ENCODE assay signal across 16 cellular contexts in genomic region chr9:96489482-96489979, GRCh38. TPM values are rescaled to one million over a fixed set of nuclear protein-coding genes. Genes with fewer than 3 reads are reported as not detected.
DNase-seq lines count a peak whose midpoint lies in the region; ATAC-seq and TF ChIP-seq lines count a peak whose summit lies in the region.
"Had no signal": no experiment of that assay in that cellular context is flagged by ENCODE, and none has a peak within 500 bp of the region (broad histone marks: within the 10 kb centered on the region; RNA-seq: fewer than 3 reads in every experiment).

No MANE protein-coding gene starts in this region.

- H3K9me3 ChIP-seq in cardiac muscle cell (ENCODE audit: low read depth) (no peaks in the 10 kb centered on the region), ascending aorta (no peaks in the 10 kb centered on the region), osteoblast (ENCODE audit: low read depth, low read length) (no peaks in the 10 kb centered on the region), tibial artery (no peaks in the 10 kb centered on the region)
- H3K9me3 ChIP-seq: HAP-1 had no signal

- peak overlapping the region; percentile 40 for H3K27ac ChIP-seq in cardiac muscle cell
- H3K27ac ChIP-seq in ascending aorta, result peak overlapping the region; percentile 92 to 93
- H3K27ac ChIP-seq in osteoblast (ENCODE audit: low read depth, low read length), result no peak overlapping the region
- peak overlapping the region; percentile 81 to 85 for H3K27ac ChIP-seq in tibial artery

- no peak for DNase-seq in cardiac muscle cell (ENCODE audit: low read depth in 1 of 2, low spot score in 1 of 2)
- DNase-seq in cardiac septum (ENCODE audit: low spot score), result no peak
- DNase-seq in ascending aorta (ENCODE audit: low spot score in 2 of 2), result no peak
- peak; percentile 52 for DNase-seq in osteoblast (ENCODE audit: insufficient read length, low spot score, missing footprints)
- DNase-seq in tibial artery, result no peak
- DNase-seq in SKM-1 treated with dmso at 0.1 percent for 144 hours (lab: John Stamatoyannopoulos, UW; ENCODE audit: unreplicated experiment), result no peak
- DNase-seq in NCI-H446 treated with DMSO at 0.1 percent for 48 hours (lab: John Stamatoyannopoulos, UW), result no peak
- DNase-seq: ACHN; C1 segment of cervical spinal cord; CD4-positive, alpha-beta T cell; DMS153; DMS79 treated with DMSO at 0.1 percent for 48 hours; EL; GOT3 had no signal

- H3K27me3 ChIP-seq in cardiac muscle cell, result no peaks in the 10 kb centered on the region
- H3K27me3 ChIP-seq in ascending aorta, result no peaks in the 10 kb centered on the region
- H3K27me3 ChIP-seq in osteoblast (ENCODE audit: insufficient read depth, low read length), result no peaks in the 10 kb centered on the region
- H3K27me3 ChIP-seq in tibial artery, result no peaks in the 10 kb centered on the region

- TF ChIP-seq CTCF in cardiac muscle cell (IDR thresholded peaks at IDR 0.05; ENCODE audit: low read depth, low read length), result no peak
- TF ChIP-seq CTCF in ascending aorta (IDR thresholded peaks at IDR 0.05), result no peak
- TF ChIP-seq CTCF in osteoblast (IDR thresholded peaks at IDR 0.05; ENCODE audit: extremely low read depth, low read depth, low read length), result no peak
- TF ChIP-seq CTCF in tibial artery (IDR thresholded peaks at IDR 0.05), result no peak

- no peak overlapping the region for H3K4me3 ChIP-seq in cardiac muscle cell
- no peak overlapping the region for H3K4me3 ChIP-seq in ascending aorta
- no peak overlapping the region for H3K4me3 ChIP-seq in osteoblast (ENCODE audit: insufficient read depth, low read length)
- no peak overlapping the region for H3K4me3 ChIP-seq in tibial artery
- H3K4me3 ChIP-seq: HAP-1 had no signal

- ATAC-seq in GM18909 (IDR thresholded peaks at IDR 0.05; ENCODE audit: poor library complexity, unreplicated experiment), result no peak

- H4K20me1 ChIP-seq in osteoblast (ENCODE audit: insufficient read depth, low read length), result no peaks in the 10 kb centered on the region

- H2AFZ ChIP-seq in osteoblast (ENCODE audit: low read length), result no peak overlapping the region

- peaks cover 53% of the 10 kb centered on the region for H3K4me1 ChIP-seq in cardiac muscle cell (ENCODE audit: low read depth)
- H3K4me1 ChIP-seq in ascending aorta, result peaks cover 19 to 49% of the 10 kb centered on the region in 2 donors
- peaks cover 19% of the 10 kb centered on the region for H3K4me1 ChIP-seq in osteoblast (ENCODE audit: insufficient read depth, low read length)
- peaks cover 0 to 65% (median 43%) of the 10 kb centered on the region in 4 donors for H3K4me1 ChIP-seq in tibial artery
- H3K4me1 ChIP-seq: HAP-1 had no signal

- intact Hi-C loops in cardiac septum (cut with DNase I), result loop anchor here (5.0 kb wide), 2 partner anchors 68 to 128 kb away; partner anchors contain the start of gene CDC14B
- intact Hi-C loops in ascending aorta (cut with DNase I), result loop anchor here (10.0 kb wide), 1 partner anchor 125 kb away; the partner anchor contains the start of gene CDC14B
- intact Hi-C loops in tibial artery (cut with DNase I; ENCODE audit: low total_unique reads), result loop anchor here (5.0 to 10.0 kb wide), 2 partner anchors 33 to 75 kb away; no protein-coding TSS in a partner anchor

- peaks cover 28% of the 10 kb centered on the region for H3K36me3 ChIP-seq in cardiac muscle cell
- H3K36me3 ChIP-seq in ascending aorta, result peaks cover 36 to 48% of the 10 kb centered on the region in 2 donors
- H3K36me3 ChIP-seq in osteoblast (ENCODE audit: insufficient read depth, low read length), result peaks cover 36% of the 10 kb centered on the region
- peaks cover 31 to 62% (median 55%) of the 10 kb centered on the region in 3 donors for H3K36me3 ChIP-seq in tibial artery

- H3K79me2 ChIP-seq in osteoblast (ENCODE audit: insufficient read depth, low read length), result no peaks in the 10 kb centered on the region

- no peak overlapping the region for H3K4me2 ChIP-seq in osteoblast (ENCODE audit: insufficient read depth, low read length)

RNA-seq across cellular contexts. Expression of gene HABP4, which starts 39.6 kb away (rescaled TPM):
- total RNA-seq in cardiac muscle cell (32.8 and 41.0 TPM in 2 replicates), cardiac septum (29.7 TPM), ascending aorta (26.9 TPM), osteoblast (12.7 and 14.1 TPM in 2 replicates)
- polyA plus RNA-seq in cardiac muscle cell, result 69.6 and 71.2 TPM in 2 replicates
